17 cellular contexts compared by ENCODE assay signal in genomic region chr4:138205531-138206233, GRCh38. TPM values are rescaled to one million over a fixed set of nuclear protein-coding genes. Genes with fewer than 3 reads are reported as not detected.
DNase-seq lines count a peak whose midpoint lies in the region; ATAC-seq and TF ChIP-seq lines count a peak whose summit lies in the region.
"Had no signal": no experiment of that assay in that cellular context is flagged by ENCODE, and none has a peak within 500 bp of the region (broad histone marks: within the 10 kb centered on the region; RNA-seq: fewer than 3 reads in every experiment).

No MANE protein-coding gene starts in this region.

- no peaks in the 10 kb centered on the region for H3K36me3 ChIP-seq in GM23338 (ENCODE audit: insufficient read depth)
- H3K36me3 ChIP-seq in hepatocyte (replicated peaks; ENCODE audit: insufficient read depth, low read depth), result no peaks in the 10 kb centered on the region
- H3K36me3 ChIP-seq in testis (ENCODE audit: low read depth, missing control alignments), result no peaks in the 10 kb centered on the region
- H3K36me3 ChIP-seq: HAP-1 had no signal

- H3K4me1 ChIP-seq in GM23338 (ENCODE audit: insufficient read depth), result peaks cover 18% of the 10 kb centered on the region
- peaks cover 10% of the 10 kb centered on the region for H3K4me1 ChIP-seq in hepatocyte (ENCODE audit: insufficient read depth)
- H3K4me1 ChIP-seq in testis, result no peaks in the 10 kb centered on the region

- H2AFZ ChIP-seq in GM23338 (no peak overlapping the region), hepatocyte (no peak overlapping the region)

- H3K27me3 Mint-ChIP-seq in GM23338 (ENCODE audit: insufficient read depth, low read depth, poor library complexity), result no peaks in the 10 kb centered on the region

- H3K36me3 Mint-ChIP-seq in GM23338 (ENCODE audit: low read depth), result peaks cover 7% of the 10 kb centered on the region; the same call in 1 of the 3 replicates

- H3K4me3 ChIP-seq in GM23338 (no peak overlapping the region), hepatocyte (no peak overlapping the region), testis (no peak overlapping the region)
- H3K4me3 ChIP-seq: HAP-1, SK-N-MC had no signal

- TF ChIP-seq POLR2A in testis (IDR thresholded peaks at IDR 0.05), result no peak

- H3K9me3 ChIP-seq in hepatocyte (ENCODE audit: low read depth) (no peaks in the 10 kb centered on the region), testis (no peaks in the 10 kb centered on the region)
- H3K9me3 ChIP-seq: HAP-1 had no signal

- no peaks in the 10 kb centered on the region for H3K27me3 ChIP-seq in GM23338 (ENCODE audit: insufficient read depth)
- H3K27me3 ChIP-seq in hepatocyte, result no peaks in the 10 kb centered on the region
- no peaks in the 10 kb centered on the region for H3K27me3 ChIP-seq in testis

- H3K4me1 Mint-ChIP-seq in GM23338, result peaks cover 27% of the 10 kb centered on the region

- H3K4me2 ChIP-seq in GM23338 (peak overlapping the region; percentile 8; the same call in 1 of the 2 replicates), hepatocyte (no peak overlapping the region)

- DNase-seq in DMS53 (lab: John Stamatoyannopoulos, UW), result peak; percentile 49
- DNase-seq in DMS53 treated with DMSO at 0.1 percent for 48 hours (lab: John Stamatoyannopoulos, UW; ENCODE audit: unreplicated experiment), result no peak
- DNase-seq in GM23338 (ENCODE audit: low spot score), result no peak
- DNase-seq in NOMO-1 treated with DMSO at 0.1 percent for 48 hours (lab: John Stamatoyannopoulos, UW; ENCODE audit: unreplicated experiment), result peak; percentile 70
- DNase-seq in hepatocyte (ENCODE audit: low spot score), result no peak
- DNase-seq in testis, result no peak
- DNase-seq in ACHN, result no peak
- DNase-seq: C1 segment of cervical spinal cord, DMS153, NCI-H1105 treated with DMSO at 0.1 percent for 48 hours, NCI-H187, NCI-H446 treated with DMSO at 0.1 percent for 48 hours, PC-3 had no signal

- no peak overlapping the region for H3K4me3 Mint-ChIP-seq in GM23338

- H3K9me3 Mint-ChIP-seq in GM23338, result no peaks in the 10 kb centered on the region

- peaks cover 59% of the 10 kb centered on the region for H3K79me2 ChIP-seq in GM23338 (replicated peaks; ENCODE audit: insufficient read depth)
- H3K79me2 ChIP-seq in hepatocyte, result no peaks in the 10 kb centered on the region

- WGBS in hepatocyte (ENCODE audit: low lambda C conversion rate, missing lambda C conversion rate), result 94% methylated on average over 1 of the region's 1 CpG
- WGBS in testis, 2 donors, result 89 to 95% methylated on average over 1 of the region's 1 CpG

- H3K27ac Mint-ChIP-seq in GM23338, result peak overlapping the region; percentile 85

- H3K9me2 ChIP-seq in GM23338 (ENCODE audit: insufficient read depth), result no peaks in the 10 kb centered on the region
- H3K9me2 ChIP-seq in hepatocyte (replicated peaks; ENCODE audit: insufficient read depth), result no peaks in the 10 kb centered on the region

- in situ Hi-C loops in ACHN (cut with HindIII; ENCODE audit: low pct_ligation_motif_present, low pct_unique_long_range_greater_than_20kb, low sequenced_read_pairs), result no loop called here

- H4K20me1 ChIP-seq in GM23338 (replicated peaks; ENCODE audit: insufficient read depth) (no peaks in the 10 kb centered on the region), hepatocyte (ENCODE audit: insufficient read depth, poor library complexity, severe bottlenecking) (no peaks in the 10 kb centered on the region)

- TF ChIP-seq CTCF in GM23338 (conservative IDR thresholded peaks at IDR 0.05; ENCODE audit: low read depth in 2 of 2), result no peak
- no peak for TF ChIP-seq CTCF in hepatocyte (IDR thresholded peaks at IDR 0.05; ENCODE audit: poor library complexity)
- TF ChIP-seq CTCF in testis (IDR thresholded peaks at IDR 0.05), result no peak

- ATAC-seq in GM23338, result no peak
- no peak for ATAC-seq in GM21786 (IDR thresholded peaks at IDR 0.05; ENCODE audit: unreplicated experiment)
- ATAC-seq: PC-3 had no signal

- intact Hi-C loops in testis (cut with DNase I; ENCODE audit: low total_unique reads), result no loop called here

- H3K27ac ChIP-seq in GM23338 (ENCODE audit: low read depth), result no peak overlapping the region
- H3K27ac ChIP-seq in hepatocyte, result peak overlapping the region; percentile 62
- no peak overlapping the region for H3K27ac ChIP-seq in testis
- H3K27ac ChIP-seq: 22Rv1, SK-N-MC had no signal

- no peaks in the 10 kb centered on the region for H3F3A ChIP-seq in GM23338 (replicated peaks; ENCODE audit: low read depth)

TF ChIP-seq in GM23338, 12 proteins besides CTCF, POLR2A, EP300 and RAD21:
- TF ChIP-seq EZH2 (IDR thresholded peaks at IDR 0.05; ENCODE audit: low read depth, unreplicated experiment) (no peak), ZNF114 (CRISPR knock-in tag; IDR thresholded peaks at IDR 0.05) (no peak), ZNF462 (CRISPR knock-in tag; IDR thresholded peaks at IDR 0.05) (no peak), POLR2AphosphoS5 (IDR thresholded peaks at IDR 0.05; ENCODE audit: low read depth) (no peak)

RNA-seq across cellular contexts. Expression of gene SLC7A11, which starts 36.5 kb away (rescaled TPM):
- total RNA-seq in GM23338 (2014; rRNA removed; shearing (Covaris generic)), result 32.2 and 33.9 TPM in 2 replicates
- polyA plus RNA-seq in GM23338 (2016; fragmentation: Nextera tagmentation; extraction: Ambion mirVana) (8.3 and 10.0 TPM in 2 replicates), hepatocyte (5.1 and 5.3 TPM in 2 replicates), testis (ENCODE audit: insufficient read depth, low read depth, low replicate concordance) (1.3 TPM)
- total RNA-seq in hepatocyte (24.3 and 26.1 TPM in 2 replicates), testis (1 to 10 TPM; 1.3 to 1.5 TPM)

Comparison
In these comparisons a context has a peak if more than half of its experiments do, and no peak if none do; other contexts are left out.
1. DNase-seq: peak in DMS53 (single experiment) and NOMO-1 treated with DMSO at 0.1 percent for 48 hours (single experiment); none in DMS53 treated with DMSO at 0.1 percent for 48 hours (single experiment), GM23338 (single experiment), hepatocyte (single experiment), testis (single experiment) and ACHN (single experiment).